ENCODE assay signal across 8 cellular contexts in the genomic region with DNA sequence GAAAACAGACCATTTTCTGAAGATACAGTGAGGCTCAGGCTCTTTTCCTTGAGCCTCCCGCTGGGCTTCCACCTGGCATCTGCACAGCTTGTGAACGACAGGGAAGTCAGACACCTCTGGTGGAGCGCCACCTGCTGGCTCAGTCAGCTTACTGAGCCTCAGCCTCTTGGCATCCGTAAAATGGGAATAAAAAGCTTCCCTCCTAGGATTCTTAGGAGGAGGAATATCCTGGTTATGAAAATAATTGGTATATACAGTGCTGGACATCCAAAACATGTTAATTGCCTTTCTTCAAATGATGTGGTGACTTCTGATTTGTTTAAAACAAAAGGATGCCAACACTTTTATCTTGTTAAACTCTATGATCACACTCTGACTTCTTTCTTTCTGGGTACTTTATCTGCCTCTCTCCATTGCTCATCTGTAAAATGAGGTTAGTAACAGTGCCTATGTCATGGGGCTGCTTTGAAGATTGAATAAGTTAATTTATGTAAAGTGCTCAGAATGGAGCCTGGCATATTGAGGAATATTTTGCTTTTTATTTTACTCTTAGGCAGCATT.
DNase-seq lines count a peak whose midpoint lies in the region; ATAC-seq and TF ChIP-seq lines count a peak whose summit lies in the region.

No MANE protein-coding gene starts in this region.

- H3K27ac Mint-ChIP-seq in activated T-helper 17 cell treated with anti-CD3 and anti-CD28 coated beads, Interleukin-2, amount 50 U/mL, for 72 hours, result no peak overlapping the region

- H3K4me1 ChIP-seq in gastroesophageal sphincter (peaks cover 15 to 84% (median 17%) of the 10 kb centered on the region in 3 donors), ovary (ENCODE audit: insufficient read depth) (peaks cover 1% of the 10 kb centered on the region), vagina (peaks cover 8% of the 10 kb centered on the region)

- ATAC-seq in GM19452 (IDR thresholded peaks at IDR 0.05; ENCODE audit: unreplicated experiment) (peak; percentile 74), gastroesophageal sphincter (peak; percentile 70)
- ATAC-seq in activated T-helper 17 cell treated with anti-CD3 and anti-CD28 coated beads, Interleukin-2, amount 50 U/mL, for 72 hours (replicated peaks), result peak; percentile 61

- no peaks in the 10 kb centered on the region for H3K9me3 Mint-ChIP-seq in activated T-helper 17 cell treated with anti-CD3 and anti-CD28 coated beads, Interleukin-2, amount 50 U/mL, for 72 hours

- TF ChIP-seq POLR2A in gastroesophageal sphincter (IDR thresholded peaks at IDR 0.05) (no peak), ovary (IDR thresholded peaks at IDR 0.05) (no peak), vagina (IDR thresholded peaks at IDR 0.05) (no peak)

- WGBS in gastroesophageal sphincter (ENCODE audit: low coverage in 1 of 2), 2 donors, result 11% methylated on average over 3 of the region's 4 CpGs; no CpG with 5 or more reads in 1 of the 2 donors
- WGBS in ovary, 3 donors, result 19 to 25% (median 19%) methylated on average over 4 of the region's 4 CpGs

- TF ChIP-seq CTCF in gastroesophageal sphincter (IDR thresholded peaks at IDR 0.05) (peak; percentile 88 to 94 (median 92)), ovary (IDR thresholded peaks at IDR 0.05) (peak; percentile 47 to 76 (median 68)), vagina (IDR thresholded peaks at IDR 0.05) (peak; percentile 58 to 89 (median 82))

- H3K36me3 ChIP-seq in gastroesophageal sphincter (peaks cover 0 to 85% of the 10 kb centered on the region in 2 donors), ovary (no peaks in the 10 kb centered on the region), vagina (peaks cover 0 to 4% of the 10 kb centered on the region in 2 donors)

- H3K9me3 ChIP-seq in gastroesophageal sphincter (no peaks in the 10 kb centered on the region), ovary (no peaks in the 10 kb centered on the region), vagina (no peaks in the 10 kb centered on the region)

- intact Hi-C loops in ovary (cut with DNase I), result loop anchor here in 2 of 4 donors (5.0 to 10.0 kb wide), 2 partner anchors 66 to 139 kb away; partner anchors contain the start of gene MAMDC2 (in 1 of the 2)
- intact Hi-C loops in vagina (cut with DNase I), result loop anchor here (5.0 to 10.0 kb wide), 2 partner anchors 66 to 139 kb away; partner anchors contain the start of gene MAMDC2

- H3K4me1 Mint-ChIP-seq in activated T-helper 17 cell treated with anti-CD3 and anti-CD28 coated beads, Interleukin-2, amount 50 U/mL, for 72 hours, result peaks cover 7% of the 10 kb centered on the region

- peak; percentile 5 for DNase-seq in CMK (ENCODE audit: low read depth)
- peak; percentile 35 for DNase-seq in HPDE6-E6E7 (ENCODE audit: extremely low spot score)
- peak; percentile 67 for DNase-seq in OCI-M1 (lab: John Stamatoyannopoulos, UW)
- peak; percentile 83 to 91 (median 87) for DNase-seq in ovary
- DNase-seq in vagina (ENCODE audit: extremely low spot score in 2 of 2), result peak in 1 of 2 donors; percentile 84

- H3K27ac ChIP-seq in gastroesophageal sphincter (peak overlapping the region; percentile 61 to 79 (median 72)), ovary (no peak overlapping the region), vagina (no peak overlapping the region)

- H3K4me3 ChIP-seq in gastroesophageal sphincter, result no peak overlapping the region
- H3K4me3 ChIP-seq in ovary, result no peak overlapping the region
- no peak overlapping the region for H3K4me3 ChIP-seq in vagina

- TF ChIP-seq EP300 in gastroesophageal sphincter (IDR thresholded peaks at IDR 0.05) (no peak), ovary (IDR thresholded peaks at IDR 0.05) (no peak)

- peaks cover 14% of the 10 kb centered on the region for H3K27me3 Mint-ChIP-seq in activated T-helper 17 cell treated with anti-CD3 and anti-CD28 coated beads, Interleukin-2, amount 50 U/mL, for 72 hours

- H3K4me3 Mint-ChIP-seq in activated T-helper 17 cell treated with anti-CD3 and anti-CD28 coated beads, Interleukin-2, amount 50 U/mL, for 72 hours, result peak overlapping the region; percentile 1

- H3K36me3 Mint-ChIP-seq in activated T-helper 17 cell treated with anti-CD3 and anti-CD28 coated beads, Interleukin-2, amount 50 U/mL, for 72 hours (ENCODE audit: low read depth), result no peaks in the 10 kb centered on the region

- H3K27me3 ChIP-seq in gastroesophageal sphincter (no peaks in the 10 kb centered on the region), ovary (no peaks in the 10 kb centered on the region), vagina (no peaks in the 10 kb centered on the region)

Comparison
In these comparisons a context has a peak if more than half of its experiments do, and no peak if none do; other contexts are left out.
1. H3K27ac ChIP-seq: peak in gastroesophageal sphincter (4 of 4); none in ovary (0 of 2) and vagina (single experiment).
2. Peak in every context shown above with its lines, with median percentiles within 50 percentile points of each other: ATAC-seq and CTCF ChIP-seq.